In the genomic region with DNA sequence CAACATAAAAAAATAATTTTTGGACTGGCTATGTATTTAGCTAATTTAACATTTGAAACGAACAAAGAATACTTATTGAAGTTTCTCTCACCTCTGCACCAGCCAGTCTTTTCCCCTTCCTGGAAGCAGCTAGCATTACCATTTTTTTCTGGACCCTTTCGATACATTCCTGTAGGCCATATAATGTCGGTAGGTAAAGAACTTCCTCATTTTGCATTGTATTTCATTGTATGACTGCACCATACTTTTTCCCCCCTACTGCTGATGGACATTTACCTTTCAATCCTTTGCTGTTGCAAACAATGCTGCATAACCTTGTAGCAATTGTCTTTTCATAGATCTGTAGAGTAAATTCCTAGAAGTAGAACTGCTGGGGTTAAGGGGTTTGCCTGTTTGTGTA, we compare ENCODE assay signal across 18 cellular contexts.
"Had no signal": no experiment of that assay in that cellular context is flagged by ENCODE, and none has a peak within 500 bp of the region (broad histone marks: within the 10 kb centered on the region; RNA-seq: fewer than 3 reads in every experiment).

No MANE protein-coding gene starts in this region.

- H3K27ac Mint-ChIP-seq: nephron progenitor cell; progenitor cell of endocrine pancreas; stimulated activated effector memory CD8-positive, alpha-beta T cell treated with anti-CD3 and anti-CD28 coated beads, Interleukin-12 subunit alpha, Interleukin-12 subunit beta, amount 100 ng/mL, for 72 hours; stimulated activated naive CD8-positive, alpha-beta T cell treated with anti-CD3 and anti-CD28 coated beads, Interleukin-15, amount 100 ng/mL, for 72 hours had no signal

- H3K4me3 Mint-ChIP-seq: nephron progenitor cell; stimulated activated effector memory CD8-positive, alpha-beta T cell treated with anti-CD3 and anti-CD28 coated beads, Interleukin-12 subunit alpha, Interleukin-12 subunit beta, amount 100 ng/mL, for 72 hours; stimulated activated naive CD8-positive, alpha-beta T cell treated with anti-CD3 and anti-CD28 coated beads, Interleukin-15, amount 100 ng/mL, for 72 hours had no signal

- H3K4me1 ChIP-seq: testis had no signal

- H3K9me3 ChIP-seq: heart left ventricle, ovary, testis, transverse colon had no signal

- DNase-seq: effector CD4-positive, alpha-beta T cell; heart left ventricle; hippocampal formation; mesendoderm; naive thymus-derived CD4-positive, alpha-beta T cell; nephron progenitor cell; nucleus accumbens; ovary; right cardiac atrium; stimulated activated CD4-positive, alpha-beta T cell treated with anti-CD3 and anti-CD28 coated beads, Interleukin-4, amount 100 ng/mL, for 1 hour; stimulated activated CD8-positive, alpha-beta memory T cell treated with anti-CD3 and anti-CD28 coated beads, Interleukin-4, amount 100 ng/mL, for 48 hours; stimulated activated naive CD8-positive, alpha-beta T cell treated with anti-CD3 and anti-CD28 coated beads, Interleukin-15, amount 100 ng/mL, for 72 hours; testis; transverse colon had no signal

- FAIRE-seq: frontal cortex had no signal

- H3K36me3 ChIP-seq: ovary, transverse colon had no signal

- H3K9me3 Mint-ChIP-seq: stimulated activated effector memory CD8-positive, alpha-beta T cell treated with anti-CD3 and anti-CD28 coated beads, Interleukin-12 subunit alpha, Interleukin-12 subunit beta, amount 100 ng/mL, for 72 hours had no signal

- ATAC-seq: heart left ventricle; naive thymus-derived CD4-positive, alpha-beta T cell; right cardiac atrium; stimulated activated effector memory CD8-positive, alpha-beta T cell treated with anti-CD3 and anti-CD28 coated beads, Interleukin-12 subunit alpha, Interleukin-12 subunit beta, amount 100 ng/mL, for 72 hours; stimulated activated naive CD8-positive, alpha-beta T cell treated with anti-CD3 and anti-CD28 coated beads, Interleukin-15, amount 100 ng/mL, for 72 hours had no signal

- H3K4me3 ChIP-seq: coronary artery, heart left ventricle, ovary, testis, transverse colon had no signal

- H3K27me3 ChIP-seq: heart left ventricle, ovary, testis, transverse colon had no signal

- H3K27ac ChIP-seq: coronary artery, heart left ventricle, ovary, testis, transverse colon had no signal

- H3K27me3 Mint-ChIP-seq: naive thymus-derived CD4-positive, alpha-beta T cell; progenitor cell of endocrine pancreas; stimulated activated naive CD8-positive, alpha-beta T cell treated with anti-CD3 and anti-CD28 coated beads, Interleukin-15, amount 100 ng/mL, for 72 hours had no signal
